29 cellular contexts compared by ENCODE assay signal in genomic region chr12:52086944-52087835, GRCh38. TPM values are rescaled to one million over a fixed set of nuclear protein-coding genes. Genes with fewer than 3 reads are reported as not detected.
DNase-seq lines count a peak whose midpoint lies in the region; ATAC-seq lines count a peak whose summit lies in the region.
"Had no signal": no experiment of that assay in that cellular context is flagged by ENCODE, and none has a peak within 500 bp of the region (broad histone marks: within the 10 kb centered on the region; RNA-seq: fewer than 3 reads in every experiment).

No MANE protein-coding gene starts in this region.

- ATAC-seq in HG03039 (IDR thresholded peaks at IDR 0.05; ENCODE audit: unreplicated experiment) (no peak), HG02884 (IDR thresholded peaks at IDR 0.05; ENCODE audit: unreplicated experiment) (no peak)
- ATAC-seq: effector memory CD8-positive, alpha-beta T cell; HCT116 had no signal

- DNase-seq in CD1c-positive myeloid dendritic cell (ENCODE audit: extremely low spot score) (peak; percentile 17), H7 (peak; percentile 69), iPS-NIHi7 (ENCODE audit: extremely low spot score) (peak; percentile 15), A172 (ENCODE audit: low spot score) (no peak)
- DNase-seq: activated CD4-positive, alpha-beta T cell treated with anti-CD3 and anti-CD28 coated beads for 48 hours; activated naive CD4-positive, alpha-beta T cell treated with anti-CD3 and anti-CD28 coated beads, Interleukin-2, amount 50 U/mL, for 16 hours; COR-L47; DMS79; effector memory CD8-positive, alpha-beta T cell; GF-D8; MV-4-11; NCI-H146; NCI-H526; RPMI8226; T-helper 2 cell; transverse colon had no signal

- H3K9ac ChIP-seq in skeletal muscle tissue (ENCODE audit: low read depth in 1 of 3, low read length in 3 of 3), result peak overlapping the region; percentile 44 to 78 (median 56)
- H3K9ac ChIP-seq: KMS-11 had no signal

- H3K9me3 ChIP-seq in skeletal muscle tissue (ENCODE audit: control insufficient read depth in 3 of 3, low read length in 3 of 3), result no peaks in the 10 kb centered on the region
- H3K9me3 ChIP-seq: esophagus muscularis mucosa, right lobe of liver, transverse colon had no signal

- H3K27me3 ChIP-seq in H7 (ENCODE audit: control insufficient read depth, insufficient read depth, low read length) (no peaks in the 10 kb centered on the region; the same call in 1 of the 2 replicates), skeletal muscle tissue (ENCODE audit: control insufficient read depth in 3 of 3, insufficient read depth in 3 of 3, low read length in 3 of 3) (peaks cover 0 to 7% (median 0%) of the 10 kb centered on the region in 3 donors)
- H3K27me3 ChIP-seq: right lobe of liver had no signal

- no peaks in the 10 kb centered on the region for H3K36me3 ChIP-seq in H7 (replicated peaks; ENCODE audit: control insufficient read depth, insufficient read depth, low read length)
- no peaks in the 10 kb centered on the region for H3K36me3 ChIP-seq in skeletal muscle tissue (ENCODE audit: control insufficient read depth in 3 of 3, insufficient read depth in 3 of 3, low read length in 3 of 3)
- H3K36me3 ChIP-seq: cardiac muscle cell, esophagus muscularis mucosa, right lobe of liver, transverse colon had no signal

- H3K4me1 ChIP-seq in skeletal muscle tissue (ENCODE audit: control insufficient read depth in 3 of 3, insufficient read depth in 3 of 3, low read length in 3 of 3), result peaks cover 54 to 62% (median 62%) of the 10 kb centered on the region in 3 donors

- H3K4me3 ChIP-seq in H7 (ENCODE audit: insufficient read depth, low read depth, low read length), result no peak overlapping the region
- peak overlapping the region; percentile 7 to 63 (median 54) for H3K4me3 ChIP-seq in skeletal muscle tissue (ENCODE audit: low read length in 3 of 3)
- H3K4me3 ChIP-seq: cardiac muscle cell, coronary artery, esophagus muscularis mucosa, right lobe of liver, transverse colon had no signal

- peak overlapping the region; percentile 72 for H3K27ac ChIP-seq in skeletal muscle tissue (ENCODE audit: low read depth, low read length)
- H3K27ac ChIP-seq: cardiac muscle cell, coronary artery, esophagus muscularis mucosa, KMS-11, right lobe of liver had no signal

RNA-seq across cellular contexts. Expression of gene SMIM41, which starts 7.7 kb away (rescaled TPM):
- not detected in 2 replicates for total RNA-seq in H7 (2014; rRNA removed; shearing (Covaris generic))
- not detected for total RNA-seq in skeletal muscle tissue
- total RNA-seq in A172 (2014; rRNA removed; shearing (Covaris generic)), result not detected in 2 replicates
- total RNA-seq: B cell, cardiac muscle cell, frontal cortex, HT-29, right lobe of liver, SK-MEL-5 had no signal

RNA-seq across cellular contexts. Expression of gene ATG101, which starts 17.4 kb away (rescaled TPM):
- total RNA-seq in H7 (2014; rRNA removed; shearing (Covaris generic)), result 67.3 and 75.7 TPM in 2 replicates
- total RNA-seq in skeletal muscle tissue, result 34.4 TPM
- total RNA-seq in A172 (2014; rRNA removed; shearing (Covaris generic)), result 70.3 and 74.7 TPM in 2 replicates

RNA-seq across cellular contexts. Expression of gene NR4A1, which starts 35.9 kb away (rescaled TPM):
- total RNA-seq in H7 (2014; rRNA removed; shearing (Covaris generic)), result 11.8 and 29.6 TPM in 2 replicates
- total RNA-seq in skeletal muscle tissue, result 24.5 TPM
- 1.5 and 3.3 TPM in 2 replicates for total RNA-seq in A172 (2014; rRNA removed; shearing (Covaris generic))
